In the genomic region with DNA sequence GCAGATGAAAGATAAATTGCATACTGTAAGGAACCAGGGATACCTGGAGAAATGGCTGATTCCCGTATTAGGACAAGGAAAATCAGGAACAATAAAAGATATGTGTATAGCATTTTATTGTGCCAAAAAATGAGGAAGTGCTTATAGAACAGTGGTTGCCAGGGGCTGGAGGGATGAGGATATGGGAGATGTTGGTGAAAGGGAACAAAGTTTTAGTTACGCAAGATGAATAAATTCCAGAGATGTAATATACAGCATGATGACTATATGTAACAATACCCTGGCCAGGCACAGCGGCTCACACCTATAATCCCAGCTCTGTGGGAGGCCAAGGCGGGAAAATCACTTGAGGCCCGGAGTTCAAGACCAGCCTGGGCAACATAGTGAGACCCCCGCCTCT, we compare ENCODE assay signal across 12 cellular contexts.
DNase-seq lines count a peak whose midpoint lies in the region; ATAC-seq, FAIRE-seq and TF ChIP-seq lines count a peak whose summit lies in the region.
"Had no signal": no experiment of that assay in that cellular context is flagged by ENCODE, and none has a peak within 500 bp of the region (broad histone marks: within the 10 kb centered on the region; RNA-seq: fewer than 3 reads in every experiment).

No MANE protein-coding gene starts in this region.

- 92% methylated on average over 5 of the region's 6 CpGs for WGBS in K562 (ENCODE audit: insufficient coverage, low coverage, missing lambda C conversion rate)
- 92 to 95% (median 93%) methylated on average over 6 of the region's 6 CpGs for whole genome bisulfite sequencing in heart left ventricle, 4 donors

- H3K4me2 ChIP-seq in K562 (ENCODE audit: insufficient read depth, low read length) (no peak overlapping the region), OCI-LY7 (ENCODE audit: low read length) (no peak overlapping the region)

- FAIRE-seq in K562 (lab: Jason Lieb, UNC) = no peak

- H4K20me1 ChIP-seq in K562 (replicated peaks; ENCODE audit: control insufficient read depth, insufficient read depth, low read length) (peaks cover 3% of the 10 kb centered on the region; the same call in 1 of the 2 replicates), OCI-LY7 (ENCODE audit: insufficient read depth, low read length) (no peaks in the 10 kb centered on the region)

- H2AFZ ChIP-seq in K562 (ENCODE audit: low read depth, low read length) (no peak overlapping the region), OCI-LY7 (ENCODE audit: low read length) (no peak overlapping the region)

- TF ChIP-seq CTCF in K562 (IDR thresholded peaks at IDR 0.05 in 2 of 3, conservative IDR thresholded peaks at IDR 0.05 in 1 of 3; ENCODE audit: insufficient read depth in 2 of 3, low read depth in 1 of 3, low read length in 3 of 3) (no peak), lower lobe of right lung (IDR thresholded peaks at IDR 0.05) (no peak), OCI-LY7 (conservative IDR thresholded peaks at IDR 0.05; ENCODE audit: low read length) (no peak), heart left ventricle (IDR thresholded peaks at IDR 0.05) (no peak)

- intact Hi-C loops in K562 (cut with micrococcal nuclease) (loop anchor here (5.0 to 10.0 kb wide), 3 partner anchors 73 to 921 kb away; no protein-coding TSS in a partner anchor), lower lobe of right lung (cut with DNase I) (no loop called here), OCI-LY7 (cut with micrococcal nuclease; ENCODE audit: unreplicated experiment) (no loop called here), heart left ventricle (cut with DNase I) (loop anchor here (5.0 to 10.0 kb wide), 6 partner anchors 66 to 923 kb away; no protein-coding TSS in a partner anchor)

- no peak for TF ChIP-seq EP300 in K562 (IDR thresholded peaks at IDR 0.05; ENCODE audit: low read length)

- H3K9me3 ChIP-seq in MG63 = no peaks in the 10 kb centered on the region
- no peaks in the 10 kb centered on the region for H3K9me3 ChIP-seq in K562 (replicated peaks; ENCODE audit: control insufficient read depth, insufficient read depth, low read depth, low read length)
- no peaks in the 10 kb centered on the region for H3K9me3 ChIP-seq in lower lobe of right lung
- no peaks in the 10 kb centered on the region for H3K9me3 ChIP-seq in OCI-LY7 (ENCODE audit: low read length)
- no peaks in the 10 kb centered on the region for H3K9me3 ChIP-seq in heart left ventricle

- POLR2A ChIA-PET in K562 (lab: Yijun Ruan, JAX) (interaction anchor here (1.1 kb wide), 1 partner anchor 26 kb away, joined by 3 read pairs; no protein-coding TSS in a partner anchor), OCI-LY7 (lab: Charles Lee) (interaction anchor here (0.6 kb wide), 1 partner anchor 1275 kb away, joined by 3 read pairs; no protein-coding TSS in a partner anchor)

- no peak overlapping the region for H3K9ac ChIP-seq in K562 (ENCODE audit: insufficient read depth in 1 of 2, low read depth in 2 of 2, low read length in 2 of 2)

- CTCF ChIA-PET in K562 (lab: Yijun Ruan, JAX; ENCODE audit: low intra/inter-chr PET ratio) (interaction anchor here (0.5 to 0.6 kb wide), 2 partner anchors 11 to 363 kb away, joined by 3 read pairs; no protein-coding TSS in a partner anchor), OCI-LY7 (lab: Charles Lee; ENCODE audit: unreplicated experiment) (no interaction called here)

- no peaks in the 10 kb centered on the region; a peak in 1 of 5 replicates for H3K4me1 ChIP-seq in K562 (replicated peaks in 1 of 2; ENCODE audit: control insufficient read depth in 2 of 2, insufficient read depth in 2 of 2, low read length in 2 of 2)
- H3K4me1 ChIP-seq in lower lobe of right lung = peaks cover 27% of the 10 kb centered on the region
- H3K4me1 ChIP-seq in OCI-LY7 (ENCODE audit: insufficient read depth, low read length, poor library complexity, severe bottlenecking) = no peaks in the 10 kb centered on the region
- peaks cover 0 to 48% (median 8%) of the 10 kb centered on the region in 12 donors for H3K4me1 ChIP-seq in heart left ventricle

- H3K27me3 ChIP-seq in MG63 (no peaks in the 10 kb centered on the region), K562 (ENCODE audit: control insufficient read depth in 2 of 2, insufficient read depth in 2 of 2, low read length in 2 of 2) (no peaks in the 10 kb centered on the region), lower lobe of right lung (ENCODE audit: low read depth) (no peaks in the 10 kb centered on the region), heart left ventricle (no peaks in the 10 kb centered on the region)

- in situ Hi-C loops in K562 (cut with MboI) = no loop called here

- no peaks in the 10 kb centered on the region for H3K9me1 ChIP-seq in K562 (ENCODE audit: control insufficient read depth, insufficient read depth, low read length)

- no peak overlapping the region for H3K27ac ChIP-seq in K562 (ENCODE audit: extremely low read depth, low read depth, low read length)
- no peak overlapping the region for H3K27ac ChIP-seq in lower lobe of right lung
- no peak overlapping the region for H3K27ac ChIP-seq in OCI-LY7 (ENCODE audit: low read depth, low read length, poor library complexity, severe bottlenecking)
- H3K27ac ChIP-seq in heart left ventricle = no peak overlapping the region

- no peak for TF ChIP-seq POLR2A in K562 (conservative IDR thresholded peaks at IDR 0.05)
- no peak for TF ChIP-seq POLR2A in heart left ventricle (IDR thresholded peaks at IDR 0.05)

- ATAC-seq in K562 (no peak), lower lobe of right lung (peak; percentile 28 to 30), heart left ventricle (no peak)
- ATAC-seq: T-cell had no signal

- H3K4me3 ChIP-seq in MG63 = no peak overlapping the region
- H3K4me3 ChIP-seq in K562 = no peak overlapping the region
- H3K4me3 ChIP-seq in lower lobe of right lung = no peak overlapping the region
- H3K4me3 ChIP-seq in OCI-LY7 (ENCODE audit: low read depth, low read length, poor library complexity, severe bottlenecking) = no peak overlapping the region
- no peak overlapping the region for H3K4me3 ChIP-seq in heart left ventricle

- H3K36me3 ChIP-seq in MG63 = peaks cover 43% of the 10 kb centered on the region
- H3K36me3 ChIP-seq in K562 (ENCODE audit: control insufficient read depth, insufficient read depth, low read length) = peaks cover 80% of the 10 kb centered on the region
- peaks cover 38% of the 10 kb centered on the region for H3K36me3 ChIP-seq in lower lobe of right lung
- peaks cover 95% of the 10 kb centered on the region for H3K36me3 ChIP-seq in OCI-LY7 (ENCODE audit: insufficient read depth, low read length)
- H3K36me3 ChIP-seq in heart left ventricle = peaks cover 0 to 39% (median 24%) of the 10 kb centered on the region in 9 donors

- BruUV-seq in K562 (replicated peaks; lab: Mats Ljungman, UMichigan) = no TSS peak
- BruUV-seq in OCI-LY7 (replicated peaks; lab: Mats Ljungman, UMichigan) = no TSS peak

- TF ChIP-seq RAD21 in K562 (CRISPR knock-in tag; conservative IDR thresholded peaks at IDR 0.05 in 1 of 2, IDR thresholded peaks at IDR 0.05 in 1 of 2) = no peak

- DNase-seq in CD1c-positive myeloid dendritic cell (ENCODE audit: extremely low spot score) (peak; percentile 51), MG63 (peak; percentile 26), K562 (ENCODE audit: extremely low read depth in 1 of 4, low spot score in 3 of 4) (no peak), lower lobe of right lung (no peak), NCI-H1048 (lab: John Stamatoyannopoulos, UW) (no peak), OCI-LY7 (ENCODE audit: low spot score) (no peak), heart left ventricle (no peak)
- no peak for DNase-seq in activated naive CD4-positive, alpha-beta T cell treated with anti-CD3 and anti-CD28 coated beads, Interleukin-2, amount 50 U/mL, for 16 hours
- DNase-seq: activated CD4-positive, alpha-beta T cell treated with anti-CD3 and anti-CD28 coated beads for 36 hours; NK-92 treated with Interleukin-12 subunit alpha and Interleukin-12 subunit beta, amount 100 ng/mL, for 24 hours; stimulated activated CD4-positive, alpha-beta T cell treated with anti-CD3 and anti-CD28 coated beads, Interleukin-4, amount 100 ng/mL, for 24 hours; T-cell had no signal

- no peaks in the 10 kb centered on the region for H3K79me2 ChIP-seq in K562 (ENCODE audit: control insufficient read depth, insufficient read depth, low read length)
- no peaks in the 10 kb centered on the region for H3K79me2 ChIP-seq in OCI-LY7 (ENCODE audit: insufficient read depth, low read depth, low read length)

- H3K9me2 ChIP-seq in OCI-LY7 (ENCODE audit: insufficient read depth, low read length) = no peaks in the 10 kb centered on the region

TF ChIP-seq in K562, 482 proteins besides CTCF, POLR2A, EP300 and RAD21:
- TF ChIP-seq SPI1 (IDR thresholded peaks at IDR 0.05; ENCODE audit: borderline replicate concordance, low read depth, low read length) = peak; percentile 77
- TF ChIP-seq CHCHD3 (CRISPR knock-in tag; IDR thresholded peaks at IDR 0.05) = no peak
- TF ChIP-seq NR1H2 (CRISPR knock-in tag; IDR thresholded peaks at IDR 0.05) = no peak
- no peak for TF ChIP-seq RBM25 (IDR thresholded peaks at IDR 0.05; ENCODE audit: low read depth, low read length, severe bottlenecking)

Comparison
In these comparisons a context has a peak if more than half of its experiments do, and no peak if none do; other contexts are left out.
1. DNase-seq: peak in CD1c-positive myeloid dendritic cell (single experiment) and MG63 (single experiment); none in K562 (0 of 4), lower lobe of right lung (single experiment), NCI-H1048 (single experiment), OCI-LY7 (single experiment), activated naive CD4-positive, alpha-beta T cell treated with anti-CD3 and anti-CD28 coated beads, Interleukin-2, amount 50 U/mL, for 16 hours (single experiment) and heart left ventricle (0 of 5).
2. ATAC-seq: peak in lower lobe of right lung (2 of 2); none in K562 (single experiment) and heart left ventricle (0 of 4).
3. intact Hi-C loops: an anchor here in K562 (5.0 to 10.0 kb wide) and heart left ventricle (5.0 to 10.0 kb wide); none called in lower lobe of right lung and OCI-LY7.